Comparison of ENCODE assay signal across 9 cellular contexts in the genomic region with DNA sequence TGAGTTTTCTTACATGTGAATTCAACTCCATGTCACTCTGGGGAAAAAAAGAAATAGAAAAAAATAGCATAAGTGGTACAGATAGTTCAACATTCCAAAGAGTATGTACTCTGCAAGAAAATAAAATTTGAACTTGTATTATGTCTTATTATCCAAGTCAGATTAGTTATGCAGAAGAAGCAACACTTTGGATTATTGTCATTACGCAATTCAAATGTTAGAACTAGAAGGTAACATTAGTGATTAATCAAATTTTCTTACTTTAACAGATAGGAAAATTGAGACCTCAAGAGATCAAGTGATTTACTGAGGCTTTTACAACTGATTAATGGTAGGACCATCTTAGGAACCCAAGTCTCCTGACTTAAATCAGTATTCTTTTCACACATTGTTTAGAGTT.
"Had no signal": no experiment of that assay in that cellular context is flagged by ENCODE, and none has a peak within 500 bp of the region (broad histone marks: within the 10 kb centered on the region; RNA-seq: fewer than 3 reads in every experiment).

No MANE protein-coding gene starts in this region.

- H3K4me2 ChIP-seq: KMS-11 had no signal

- H3K27ac Mint-ChIP-seq: HFFc6, IgD-negative memory B cell had no signal

- ATAC-seq: HCT116 had no signal

- H3K9me3 Mint-ChIP-seq: HFFc6 had no signal

- H3K4me3 ChIP-seq: GM23248, HAP-1 had no signal

- DNase-seq: GM23248, GOT3, H7, HFFc6 had no signal

- H3K9ac ChIP-seq: GM23248, KMS-11 had no signal

- H3K27me3 Mint-ChIP-seq: IgD-negative memory B cell had no signal

- H3K9me3 ChIP-seq: HAP-1 had no signal

- H3K4me3 Mint-ChIP-seq: HFFc6, IgD-negative memory B cell had no signal

- H2AFZ ChIP-seq: GM23248 had no signal

- H3K27ac ChIP-seq: GM23248, HL-60, KMS-11 had no signal
